Comparison of ENCODE assay signal across 8 cellular contexts in genomic region chr1:111570781-111571181, GRCh38. TPM values are rescaled to one million over a fixed set of nuclear protein-coding genes. Genes with fewer than 3 reads are reported as not detected.
DNase-seq lines count a peak whose midpoint lies in the region; ATAC-seq and TF ChIP-seq lines count a peak whose summit lies in the region.

No MANE protein-coding gene starts in this region.

- no peak overlapping the region for H3K4me3 Mint-ChIP-seq in activated CD4-positive, alpha-beta memory T cell treated with anti-CD3 and anti-CD28 coated beads for 36 hours

- no peaks in the 10 kb centered on the region for H3K4me1 ChIP-seq in BE2C
- H3K4me1 ChIP-seq in foreskin keratinocyte = peaks cover under 1% of the 10 kb centered on the region
- peaks cover 0 to 17% (median 10%) of the 10 kb centered on the region in 3 donors for H3K4me1 ChIP-seq in esophagus squamous epithelium

- no peaks in the 10 kb centered on the region for H3K27me3 Mint-ChIP-seq in activated CD4-positive, alpha-beta memory T cell treated with anti-CD3 and anti-CD28 coated beads for 36 hours

- WGBS in esophagus squamous epithelium, 2 donors = 55 to 83% methylated on average over 2 of the region's 2 CpGs

- H3K27me3 ChIP-seq in BE2C (no peaks in the 10 kb centered on the region), foreskin keratinocyte (no peaks in the 10 kb centered on the region), esophagus squamous epithelium (no peaks in the 10 kb centered on the region)

- CTCF ChIA-PET in activated CD4-positive, alpha-beta memory T cell treated with anti-CD3 and anti-CD28 coated beads for 36 hours (lab: Charles Lee) = interaction anchor here (0.6 to 1.2 kb wide), 6 partner anchors 12 to 63 kb away, joined by 3 to 5 read pairs (median 3); no protein-coding TSS in a partner anchor

- H3K9me3 ChIP-seq in BE2C (no peaks in the 10 kb centered on the region), esophagus squamous epithelium (no peaks in the 10 kb centered on the region)

- peak overlapping the region; percentile 31 for H3K27ac Mint-ChIP-seq in activated CD4-positive, alpha-beta memory T cell treated with anti-CD3 and anti-CD28 coated beads for 36 hours

- H3K4me3 ChIP-seq in BE2C (ENCODE audit: low read depth, low read length) (no peak overlapping the region), esophagus squamous epithelium (no peak overlapping the region)

- H3K36me3 ChIP-seq in BE2C = no peaks in the 10 kb centered on the region
- H3K36me3 ChIP-seq in esophagus squamous epithelium = no peaks in the 10 kb centered on the region

- no peak for TF ChIP-seq POLR2A in esophagus squamous epithelium (IDR thresholded peaks at IDR 0.05)

- H3K36me3 Mint-ChIP-seq in activated CD4-positive, alpha-beta memory T cell treated with anti-CD3 and anti-CD28 coated beads for 36 hours = no peaks in the 10 kb centered on the region

- intact Hi-C loops in activated CD4-positive, alpha-beta memory T cell treated with anti-CD3 and anti-CD28 coated beads for 36 hours (cut with micrococcal nuclease) = loop anchor here (2.0 kb wide), 1 partner anchor 22 kb away; no protein-coding TSS in a partner anchor
- intact Hi-C loops in esophagus squamous epithelium (cut with DNase I) = no loop called here

- H3K27ac ChIP-seq in foreskin keratinocyte = no peak overlapping the region
- no peak overlapping the region for H3K27ac ChIP-seq in esophagus squamous epithelium

- no peaks in the 10 kb centered on the region for H3K9me3 Mint-ChIP-seq in activated CD4-positive, alpha-beta memory T cell treated with anti-CD3 and anti-CD28 coated beads for 36 hours

- POLR2A ChIA-PET in activated CD4-positive, alpha-beta memory T cell treated with anti-CD3 and anti-CD28 coated beads for 36 hours (lab: Charles Lee) = interaction anchor here (1.1 kb wide), 1 partner anchor 51 kb away, joined by 5 read pairs; no protein-coding TSS in a partner anchor

- TF ChIP-seq CTCF in BE2C (IDR thresholded peaks at IDR 0.05; ENCODE audit: low read depth, low read length) = peak; percentile 44
- peak; percentile 39 for TF ChIP-seq CTCF in foreskin keratinocyte (conservative IDR thresholded peaks at IDR 0.05)
- TF ChIP-seq CTCF in esophagus squamous epithelium (IDR thresholded peaks at IDR 0.05) = peak in 3 of 6 experiments; percentile 5 to 31 (median 24)

- peak; percentile 37 for DNase-seq in BE2C
- peak; percentile 62 for DNase-seq in activated CD4-positive, alpha-beta memory T cell treated with anti-CD3 and anti-CD28 coated beads for 36 hours
- peak in 1 of 2 donors; percentile 29 for DNase-seq in foreskin keratinocyte
- peak; percentile 16 for DNase-seq in stimulated activated CD8-positive, alpha-beta memory T cell treated with anti-CD3 and anti-CD28 coated beads, Interleukin-12 subunit alpha, Interleukin-12 subunit beta, amount 100 ng/mL, for 24 hours (ENCODE audit: extremely low read depth)
- DNase-seq in occipital lobe (lab: John Stamatoyannopoulos, UW) = no peak
- no peak for DNase-seq in esophagus squamous epithelium (lab: John Stamatoyannopoulos, UW)

- peaks cover 19% of the 10 kb centered on the region for H3K4me1 Mint-ChIP-seq in activated CD4-positive, alpha-beta memory T cell treated with anti-CD3 and anti-CD28 coated beads for 36 hours (ENCODE audit: low read depth)

- ATAC-seq in HG03354 (IDR thresholded peaks at IDR 0.05; ENCODE audit: poor library complexity, severe bottlenecking, unreplicated experiment) = peak; percentile 71
- ATAC-seq in foreskin keratinocyte = peak; percentile 81
- no peak for ATAC-seq in HG02623 (IDR thresholded peaks at IDR 0.05; ENCODE audit: unreplicated experiment)

RNA-seq across cellular contexts. Expression of gene RAP1A, which starts 48.8 kb away (rescaled TPM):
- 27.6 TPM for polyA plus RNA-seq in BE2C (2012; ENCODE audit: insufficient read depth, insufficient read length, low read depth)
- total RNA-seq in activated CD4-positive, alpha-beta memory T cell treated with anti-CD3 and anti-CD28 coated beads for 36 hours = 100 to 1,000 TPM; 292 to 294 TPM
- total RNA-seq in foreskin keratinocyte (39.3 and 42.1 TPM in 2 replicates), occipital lobe (31.0 TPM), esophagus squamous epithelium (100 to 1,000 TPM in 1 of 4 donors, 10 to 100 TPM in 3; 24.3 to 111 (median 43.3) TPM)
- 43.0 and 53.2 TPM in 2 replicates for polyA plus RNA-seq in foreskin keratinocyte

Comparison
In these comparisons a context has a peak if more than half of its experiments do, and no peak if none do; other contexts are left out.
1. DNase-seq: peak in BE2C (single experiment), activated CD4-positive, alpha-beta memory T cell treated with anti-CD3 and anti-CD28 coated beads for 36 hours (single experiment) and stimulated activated CD8-positive, alpha-beta memory T cell treated with anti-CD3 and anti-CD28 coated beads, Interleukin-12 subunit alpha, Interleukin-12 subunit beta, amount 100 ng/mL, for 24 hours (single experiment); none in occipital lobe (single experiment) and esophagus squamous epithelium (single experiment).